Comparison of ENCODE assay signal across 18 cellular contexts in genomic region chr2:101863534-101863933, GRCh38.
DNase-seq lines count a peak whose midpoint lies in the region; ATAC-seq, FAIRE-seq and TF ChIP-seq lines count a peak whose summit lies in the region.
"Had no signal": no experiment of that assay in that cellular context is flagged by ENCODE, and none has a peak within 500 bp of the region (broad histone marks: within the 10 kb centered on the region; RNA-seq: fewer than 3 reads in every experiment).

No MANE protein-coding gene starts in this region.

- H3K4me2 ChIP-seq in HepG2 (ENCODE audit: low read depth, low read length) (no peak overlapping the region), mesenchymal stem cell (ENCODE audit: low read length, poor library complexity, severe bottlenecking) (no peak overlapping the region)

- H3K23ac ChIP-seq in mesenchymal stem cell (ENCODE audit: low read length in 2 of 2) = peak overlapping the region in 1 of 2 experiments; percentile 34

- DNase-seq in activated T-cell treated with anti-CD3 and anti-CD28 coated beads, Interleukin-2, amount 50 U/mL, for 24 hours = no peak
- DNase-seq in activated T-cell treated with anti-CD3 and anti-CD28 coated beads, Interleukin-2, amount 50 U/mL, for 1 hour = no peak
- no peak for DNase-seq in HepG2 (ENCODE audit: low spot score)
- DNase-seq in right lobe of liver = no peak
- no peak for DNase-seq in mesenchymal stem cell
- no peak for DNase-seq in Peyer's patch
- no peak for DNase-seq in DMS153 treated with DMSO at 0.1 percent for 48 hours (lab: John Stamatoyannopoulos, UW; ENCODE audit: unreplicated experiment)
- DNase-seq: Caco-2; CD8-positive, alpha-beta memory T cell; DMS53; GF-D8; GOT3; HCEC 1CT; HFFc6; IMR-90 had no signal

- no TSS peak for BruUV-seq in HepG2 (replicated peaks; lab: Mats Ljungman, UMichigan)

- TF ChIP-seq CTCF in HepG2 (CRISPR knock-in tag; IDR thresholded peaks at IDR 0.05) (no peak), right lobe of liver (IDR thresholded peaks at IDR 0.05) (no peak), Peyer's patch (IDR thresholded peaks at IDR 0.05) (no peak)

- no peak overlapping the region for H2BK15ac ChIP-seq in mesenchymal stem cell (ENCODE audit: low read depth, poor library complexity, severe bottlenecking)

- no peak overlapping the region for H3K4ac ChIP-seq in mesenchymal stem cell (ENCODE audit: low read depth in 1 of 2, low read length in 2 of 2)

- TF ChIP-seq POLR2A in HepG2 (IDR thresholded peaks at IDR 0.05; ENCODE audit: insufficient read depth in 1 of 2, low read depth in 2 of 2, low read length in 2 of 2) (no peak), right lobe of liver (IDR thresholded peaks at IDR 0.05) (no peak), Peyer's patch (IDR thresholded peaks at IDR 0.05) (no peak)

- H2BK12ac ChIP-seq in mesenchymal stem cell (ENCODE audit: low read length in 2 of 2) = no peak overlapping the region

- no peak overlapping the region for H2BK120ac ChIP-seq in mesenchymal stem cell (ENCODE audit: low read depth, low read length)

- H3K27ac ChIP-seq in HepG2 (ENCODE audit: extremely low read length, insufficient read depth, low read length) (no peak overlapping the region), right lobe of liver (no peak overlapping the region), mesenchymal stem cell (ENCODE audit: low read length, poor library complexity, severe bottlenecking) (no peak overlapping the region), Peyer's patch (no peak overlapping the region)
- H3K27ac ChIP-seq: 22Rv1, HL-60 had no signal

- H3K9me3 ChIP-seq in HepG2 (ENCODE audit: low read length) = no peaks in the 10 kb centered on the region
- no peaks in the 10 kb centered on the region for H3K9me3 ChIP-seq in right lobe of liver
- H3K9me3 ChIP-seq in mesenchymal stem cell (ENCODE audit: control insufficient read depth, low read length) = no peaks in the 10 kb centered on the region
- no peaks in the 10 kb centered on the region for H3K9me3 ChIP-seq in Peyer's patch
- H3K9me3 ChIP-seq: Caco-2 had no signal

- H3K4me1 Mint-ChIP-seq in activated T-cell treated with anti-CD3 and anti-CD28 coated beads, Interleukin-2, amount 50 U/mL, for 24 hours (ENCODE audit: low read depth) = peaks cover 4% of the 10 kb centered on the region

- POLR2A ChIA-PET in HepG2 (lab: Yijun Ruan, JAX) = no interaction called here

- in situ Hi-C loops in HepG2 (cut with HindIII; ENCODE audit: extremely low pct_ligation_motif_present, low pct_unique_long_range_greater_than_20kb) = no loop called here

- H2AK5ac ChIP-seq in mesenchymal stem cell (ENCODE audit: low read length, severe bottlenecking) = no peak overlapping the region

- no peaks in the 10 kb centered on the region for H3K79me2 ChIP-seq in HepG2 (ENCODE audit: insufficient read depth, low read length)

- ATAC-seq in HepG2 (no peak), right lobe of liver (no peak)

- intact Hi-C loops in HepG2 (cut with micrococcal nuclease; ENCODE audit: unreplicated experiment) = no loop called here
- intact Hi-C loops in right lobe of liver (cut with DNase I) = no loop called here

- peak overlapping the region; percentile 55 for H3K27ac Mint-ChIP-seq in activated T-cell treated with anti-CD3 and anti-CD28 coated beads, Interleukin-2, amount 50 U/mL, for 24 hours
- H3K27ac Mint-ChIP-seq: HFFc6 had no signal

- no peak overlapping the region for H3K18ac ChIP-seq in mesenchymal stem cell (ENCODE audit: low read depth in 1 of 2, low read length in 2 of 2)

- peaks cover 41% of the 10 kb centered on the region for H3K79me1 ChIP-seq in mesenchymal stem cell (replicated peaks; ENCODE audit: low read length, poor library complexity, severe bottlenecking)

- no peak overlapping the region for H4K91ac ChIP-seq in mesenchymal stem cell (ENCODE audit: low read length)

- H3K4me3 ChIP-seq in HepG2 (replicated peaks in 1 of 3; ENCODE audit: insufficient read depth in 1 of 3, low read depth in 2 of 3, low read length in 3 of 3) (no peak overlapping the region), right lobe of liver (no peak overlapping the region), mesenchymal stem cell (ENCODE audit: insufficient read depth in 1 of 2, low read depth in 1 of 2, low read length in 2 of 2) (no peak overlapping the region), Peyer's patch (no peak overlapping the region)

- H3K27me3 Mint-ChIP-seq in activated T-cell treated with anti-CD3 and anti-CD28 coated beads, Interleukin-2, amount 50 U/mL, for 24 hours = no peaks in the 10 kb centered on the region
- H3K27me3 Mint-ChIP-seq: CD8-positive, alpha-beta memory T cell had no signal

- no peak for FAIRE-seq in HepG2 (lab: Jason Lieb, UNC)
- FAIRE-seq: GM19239 had no signal

- H3K27me3 ChIP-seq in HepG2 (ENCODE audit: control insufficient read depth in 1 of 2, insufficient read depth in 2 of 2, low read length in 2 of 2) (no peaks in the 10 kb centered on the region), right lobe of liver (no peaks in the 10 kb centered on the region), mesenchymal stem cell (ENCODE audit: control insufficient read depth in 1 of 2, insufficient read depth in 1 of 2, low read length in 2 of 2) (no peaks in the 10 kb centered on the region), Peyer's patch (no peaks in the 10 kb centered on the region)

- CTCF ChIA-PET in HepG2 (lab: Yijun Ruan, JAX; ENCODE audit: low intra/inter-chr PET ratio, low total read pairs) = no interaction called here

- no peak for TF ChIP-seq RAD21 in HepG2 (CRISPR knock-in tag; IDR thresholded peaks at IDR 0.05)

- 97% methylated on average over 7 of the region's 7 CpGs for WGBS in HepG2 (ENCODE audit: low lambda C conversion rate)
- WGBS in right lobe of liver (ENCODE audit: insufficient coverage, low coverage, low lambda C conversion rate, missing lambda C conversion rate) = 93% methylated on average over 7 of the region's 7 CpGs
- 96% methylated on average over 6 of the region's 7 CpGs for WGBS in mesenchymal stem cell

- no peak overlapping the region for H2BK5ac ChIP-seq in mesenchymal stem cell (ENCODE audit: low read depth, low read length, poor library complexity, severe bottlenecking)

- peaks cover 89% of the 10 kb centered on the region for H3K36me3 Mint-ChIP-seq in activated T-cell treated with anti-CD3 and anti-CD28 coated beads, Interleukin-2, amount 50 U/mL, for 24 hours (ENCODE audit: low read depth)

- no peak overlapping the region for H3K4me3 Mint-ChIP-seq in activated T-cell treated with anti-CD3 and anti-CD28 coated beads, Interleukin-2, amount 50 U/mL, for 24 hours
- H3K4me3 Mint-ChIP-seq: CD8-positive, alpha-beta memory T cell; HFFc6 had no signal

- H3K9ac ChIP-seq in HepG2 (ENCODE audit: insufficient read depth, low read depth, low read length) = no peak overlapping the region
- H3K9ac ChIP-seq in mesenchymal stem cell (ENCODE audit: low read length) = peak overlapping the region; percentile 10

- no peaks in the 10 kb centered on the region for H3K9me3 Mint-ChIP-seq in activated T-cell treated with anti-CD3 and anti-CD28 coated beads, Interleukin-2, amount 50 U/mL, for 24 hours
- H3K9me3 Mint-ChIP-seq: CD8-positive, alpha-beta memory T cell; HFFc6 had no signal

- peaks cover 12% of the 10 kb centered on the region; the same call in 1 of the 2 replicates for H4K20me1 ChIP-seq in HepG2 (ENCODE audit: insufficient read depth, low read length)

- TF ChIP-seq EP300 in HepG2 (IDR thresholded peaks at IDR 0.05; ENCODE audit: low read depth in 2 of 2, low read length in 2 of 2) (no peak), HepG2 (CRISPR knock-in tag; IDR thresholded peaks at IDR 0.05; ENCODE audit: borderline replicate concordance) (no peak)

- H3K4me1 ChIP-seq in HepG2 (ENCODE audit: insufficient read depth, low read length) (peaks cover 24% of the 10 kb centered on the region), right lobe of liver (peaks cover 0 to 9% (median 0%) of the 10 kb centered on the region in 4 donors), mesenchymal stem cell (ENCODE audit: control insufficient read depth, insufficient read depth, low read depth, low read length) (peaks cover 3% of the 10 kb centered on the region), Peyer's patch (no peaks in the 10 kb centered on the region)

- H4K8ac ChIP-seq in mesenchymal stem cell (ENCODE audit: low read length) = no peak overlapping the region

- H3K14ac ChIP-seq in mesenchymal stem cell (ENCODE audit: low read length in 2 of 2) = no peak overlapping the region

- H3K36me3 ChIP-seq in HepG2 (replicated peaks in 1 of 2; ENCODE audit: control insufficient read depth in 1 of 2, insufficient read depth in 2 of 2, low read length in 2 of 2) (peaks cover 56 to 91% of the 10 kb centered on the region in 2 experiments), right lobe of liver (peaks cover 0 to 55% (median 15%) of the 10 kb centered on the region in 4 donors), mesenchymal stem cell (ENCODE audit: control insufficient read depth in 1 of 2, insufficient read depth in 2 of 2, low read depth in 1 of 2, low read length in 2 of 2) (peaks cover 42 to 99% of the 10 kb centered on the region in 2 experiments), Peyer's patch (peaks cover 0 to 69% (median 0%) of the 10 kb centered on the region in 3 donors)

- no peak overlapping the region for H2AFZ ChIP-seq in HepG2 (ENCODE audit: low read length)
- no peak overlapping the region for H2AFZ ChIP-seq in mesenchymal stem cell (ENCODE audit: low read depth, low read length)

TF ChIP-seq in HepG2, 621 proteins besides CTCF, POLR2A, EP300 and RAD21:
- TF ChIP-seq MXI1 (IDR thresholded peaks at IDR 0.05; ENCODE audit: borderline replicate concordance, low read depth, low read length) = no peak
- TF ChIP-seq RBM22 (optimal IDR thresholded peaks at IDR 0.05; ENCODE audit: low read length) = peak; percentile 95
